In the genomic region with DNA sequence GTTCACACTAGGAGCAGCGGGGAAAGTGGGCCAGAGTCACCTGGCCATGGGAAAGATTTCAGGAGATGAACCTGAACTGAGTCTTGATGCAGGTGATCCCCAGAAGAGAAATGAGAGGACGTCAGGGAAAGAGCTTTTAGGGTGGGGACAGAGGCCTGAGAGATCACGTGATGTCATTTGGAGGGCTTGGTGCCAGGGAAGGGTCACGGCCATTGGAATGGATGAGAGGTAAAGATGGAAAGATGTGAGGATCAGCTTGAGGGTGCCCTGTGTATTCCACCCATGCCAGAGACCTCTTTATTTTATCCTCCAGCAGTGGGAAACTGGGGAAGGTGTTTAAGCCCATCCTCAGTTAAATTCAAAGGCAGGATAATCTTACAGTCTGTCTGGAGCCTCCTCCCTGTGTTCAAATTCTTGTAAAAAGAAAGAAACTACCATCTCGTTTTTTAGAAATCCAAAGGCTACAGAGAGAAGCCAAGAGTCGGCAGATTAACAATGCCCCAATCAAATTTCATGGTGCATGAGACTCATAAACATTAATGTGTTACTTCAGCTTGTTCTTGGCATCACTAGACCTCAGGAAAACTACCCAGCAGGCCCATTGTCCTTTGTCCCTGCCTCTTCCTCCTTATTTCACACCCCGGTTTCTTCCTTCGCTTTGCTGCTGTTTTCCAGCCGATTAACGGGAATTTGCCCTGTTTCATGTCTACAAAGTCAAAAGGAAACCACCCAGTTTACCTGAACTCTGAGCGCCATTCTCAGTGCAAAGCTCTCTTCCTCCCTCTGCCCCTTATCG, we compare ENCODE assay signal across 17 cellular contexts.
DNase-seq lines count a peak whose midpoint lies in the region; ATAC-seq and TF ChIP-seq lines count a peak whose summit lies in the region.
"Had no signal": no experiment of that assay in that cellular context is flagged by ENCODE, and none has a peak within 500 bp of the region (broad histone marks: within the 10 kb centered on the region; RNA-seq: fewer than 3 reads in every experiment).

No MANE protein-coding gene starts in this region.

- H3K27ac Mint-ChIP-seq in activated CD8-positive, alpha-beta memory T cell treated with anti-CD3 and anti-CD28 coated beads, Interleukin-2, amount 10 ng/mL, durations not matched to agents 7 days and 5 days: peak overlapping the region; percentile 56
- peak overlapping the region; percentile 4 for H3K27ac Mint-ChIP-seq in CD4-positive, alpha-beta T cell
- peak overlapping the region; percentile 40 for H3K27ac Mint-ChIP-seq in activated naive CD8-positive, alpha-beta T cell treated with anti-CD3 and anti-CD28 coated beads, Interleukin-2, amount 10 ng/mL, durations not matched to agents 7 days and 5 days
- H3K27ac Mint-ChIP-seq: activated T-cell treated with anti-CD3 and anti-CD28 coated beads, Interleukin-2, amount 50 U/mL, for 72 hours; progenitor cell of endocrine pancreas had no signal

- intact Hi-C loops in CD4-positive, alpha-beta T cell (cut with DNase I, micrococcal nuclease): no loop called here
- intact Hi-C loops in psoas muscle (cut with DNase I): no loop called here

- H3K27ac ChIP-seq in CD4-positive, alpha-beta T cell (ENCODE audit: low read depth, low read length): no peak overlapping the region
- peak overlapping the region; percentile 53 for H3K27ac ChIP-seq in psoas muscle

- WGBS in psoas muscle, 3 donors: 42 to 52% (median 48%) methylated on average over 12 of the region's 12 CpGs

- DNase-seq in activated CD8-positive, alpha-beta memory T cell treated with anti-CD3 and anti-CD28 coated beads, Interleukin-2, amount 10 ng/mL, durations not matched to agents 7 days and 5 days: no peak
- DNase-seq in activated CD8-positive, alpha-beta memory T cell treated with anti-CD3 and anti-CD28 coated beads for 24 hours: no peak
- no peak for DNase-seq in CD4-positive, alpha-beta T cell
- no peak for DNase-seq in activated naive CD8-positive, alpha-beta T cell treated with anti-CD3 and anti-CD28 coated beads, Interleukin-2, amount 10 ng/mL, durations not matched to agents 7 days and 5 days
- DNase-seq in psoas muscle (no peak), GDM1 (lab: John Stamatoyannopoulos, UW) (no peak)
- DNase-seq in stimulated activated CD4-positive, alpha-beta T cell treated with anti-CD3 and anti-CD28 coated beads, Interleukin-4, amount 100 ng/mL, for 24 hours: no peak
- no peak for DNase-seq in stimulated activated CD4-positive, alpha-beta T cell treated with anti-CD3 and anti-CD28 coated beads, Interleukin-2, amount 100 ng/mL, for 24 hours
- DNase-seq: activated T-cell treated with anti-CD3 and anti-CD28 coated beads, Interleukin-2, amount 50 U/mL, for 72 hours; H7; Karpas-422; NCI-H1092; NCI-H524; SHP77; spleen; stimulated activated naive CD4-positive, alpha-beta T cell had no signal

- H3K9me3 ChIP-seq in CD4-positive, alpha-beta T cell (ENCODE audit: control insufficient read depth, low read length): no peaks in the 10 kb centered on the region
- H3K9me3 ChIP-seq in psoas muscle: no peaks in the 10 kb centered on the region
- H3K9me3 ChIP-seq: spleen had no signal

- H3K4me3 Mint-ChIP-seq in activated CD8-positive, alpha-beta memory T cell treated with anti-CD3 and anti-CD28 coated beads, Interleukin-2, amount 10 ng/mL, durations not matched to agents 7 days and 5 days: no peak overlapping the region
- no peak overlapping the region for H3K4me3 Mint-ChIP-seq in CD4-positive, alpha-beta T cell
- H3K4me3 Mint-ChIP-seq in activated naive CD8-positive, alpha-beta T cell treated with anti-CD3 and anti-CD28 coated beads, Interleukin-2, amount 10 ng/mL, durations not matched to agents 7 days and 5 days: no peak overlapping the region

- H3K36me3 ChIP-seq in psoas muscle (ENCODE audit: insufficient read depth in 1 of 2, low read depth in 1 of 2): no peaks in the 10 kb centered on the region
- H3K36me3 ChIP-seq: spleen had no signal

- no peak for ATAC-seq in activated CD8-positive, alpha-beta memory T cell treated with anti-CD3 and anti-CD28 coated beads, Interleukin-2, amount 10 ng/mL, durations not matched to agents 7 days and 5 days
- no peak for ATAC-seq in CD4-positive, alpha-beta T cell (ENCODE audit: poor library complexity)
- ATAC-seq in activated naive CD8-positive, alpha-beta T cell treated with anti-CD3 and anti-CD28 coated beads, Interleukin-2, amount 10 ng/mL, durations not matched to agents 7 days and 5 days (ENCODE audit: low read depth): no peak
- ATAC-seq in psoas muscle: no peak
- ATAC-seq: activated T-cell treated with anti-CD3 and anti-CD28 coated beads, Interleukin-2, amount 50 U/mL, for 72 hours had no signal

- peaks cover 3% of the 10 kb centered on the region for H3K4me1 ChIP-seq in psoas muscle

- POLR2A ChIA-PET in CD4-positive, alpha-beta T cell (lab: Charles Lee): interaction anchor here (0.9 to 1.2 kb wide), 3 partner anchors 8 to 36 kb away, joined by 3 to 4 read pairs (median 4); no protein-coding TSS in a partner anchor
- POLR2A ChIA-PET in activated naive CD8-positive, alpha-beta T cell treated with anti-CD3 and anti-CD28 coated beads, Interleukin-2, amount 10 ng/mL, durations not matched to agents 7 days and 5 days (lab: Charles Lee): no interaction called here

- TF ChIP-seq CTCF in CD4-positive, alpha-beta T cell (IDR thresholded peaks at IDR 0.05): no peak
- TF ChIP-seq CTCF in psoas muscle (IDR thresholded peaks at IDR 0.05): no peak

- H3K4me1 Mint-ChIP-seq in activated CD8-positive, alpha-beta memory T cell treated with anti-CD3 and anti-CD28 coated beads, Interleukin-2, amount 10 ng/mL, durations not matched to agents 7 days and 5 days: peaks cover 85% of the 10 kb centered on the region
- peaks cover 59% of the 10 kb centered on the region for H3K4me1 Mint-ChIP-seq in CD4-positive, alpha-beta T cell (ENCODE audit: low read depth)
- H3K4me1 Mint-ChIP-seq in activated naive CD8-positive, alpha-beta T cell treated with anti-CD3 and anti-CD28 coated beads, Interleukin-2, amount 10 ng/mL, durations not matched to agents 7 days and 5 days: peaks cover 60% of the 10 kb centered on the region

- H3K4me3 ChIP-seq in psoas muscle: no peak overlapping the region

- peaks cover 55% of the 10 kb centered on the region for H3K36me3 Mint-ChIP-seq in activated CD8-positive, alpha-beta memory T cell treated with anti-CD3 and anti-CD28 coated beads, Interleukin-2, amount 10 ng/mL, durations not matched to agents 7 days and 5 days
- peaks cover 9% of the 10 kb centered on the region for H3K36me3 Mint-ChIP-seq in CD4-positive, alpha-beta T cell (ENCODE audit: low read depth)
- H3K36me3 Mint-ChIP-seq in activated naive CD8-positive, alpha-beta T cell treated with anti-CD3 and anti-CD28 coated beads, Interleukin-2, amount 10 ng/mL, durations not matched to agents 7 days and 5 days: peaks cover 49% of the 10 kb centered on the region

- H3K9me3 Mint-ChIP-seq in activated CD8-positive, alpha-beta memory T cell treated with anti-CD3 and anti-CD28 coated beads, Interleukin-2, amount 10 ng/mL, durations not matched to agents 7 days and 5 days (ENCODE audit: low read depth): peaks cover 2% of the 10 kb centered on the region
- H3K9me3 Mint-ChIP-seq in CD4-positive, alpha-beta T cell: no peaks in the 10 kb centered on the region
- peaks cover 3% of the 10 kb centered on the region for H3K9me3 Mint-ChIP-seq in activated naive CD8-positive, alpha-beta T cell treated with anti-CD3 and anti-CD28 coated beads, Interleukin-2, amount 10 ng/mL, durations not matched to agents 7 days and 5 days

- no peaks in the 10 kb centered on the region for H3K27me3 Mint-ChIP-seq in activated CD8-positive, alpha-beta memory T cell treated with anti-CD3 and anti-CD28 coated beads, Interleukin-2, amount 10 ng/mL, durations not matched to agents 7 days and 5 days
- no peaks in the 10 kb centered on the region for H3K27me3 Mint-ChIP-seq in CD4-positive, alpha-beta T cell
- H3K27me3 Mint-ChIP-seq in activated naive CD8-positive, alpha-beta T cell treated with anti-CD3 and anti-CD28 coated beads, Interleukin-2, amount 10 ng/mL, durations not matched to agents 7 days and 5 days: no peaks in the 10 kb centered on the region
- H3K27me3 Mint-ChIP-seq: progenitor cell of endocrine pancreas had no signal

- H3K27me3 ChIP-seq in CD4-positive, alpha-beta T cell (ENCODE audit: control insufficient read depth, insufficient read depth, low read length): no peaks in the 10 kb centered on the region
- H3K27me3 ChIP-seq in psoas muscle (ENCODE audit: insufficient read depth in 3 of 3, low read length in 2 of 3): peaks cover 0 to 3% (median 2%) of the 10 kb centered on the region in 3 donors
- H3K27me3 ChIP-seq: spleen had no signal

- CTCF ChIA-PET in activated CD8-positive, alpha-beta memory T cell treated with anti-CD3 and anti-CD28 coated beads, Interleukin-2, amount 10 ng/mL, durations not matched to agents 7 days and 5 days (lab: Charles Lee): interaction anchor here (0.9 to 4.3 kb wide), 4 partner anchors 8 to 35 kb away, joined by 3 to 26 read pairs (median 4); no protein-coding TSS in a partner anchor
- CTCF ChIA-PET in CD4-positive, alpha-beta T cell (lab: Charles Lee): interaction anchor here (0.5 to 1.7 kb wide), 3 partner anchors 33 to 95 kb away, joined by 3 to 7 read pairs (median 4); partner anchors contain the start of gene LRRC8C

Comparison
In these comparisons a context has a peak if more than half of its experiments do, and no peak if none do; other contexts are left out.
1. H3K27ac Mint-ChIP-seq: peak in every context shown above with its lines; median percentile 56 in activated CD8-positive, alpha-beta memory T cell treated with anti-CD3 and anti-CD28 coated beads, Interleukin-2, amount 10 ng/mL, durations not matched to agents 7 days and 5 days; 40 in activated naive CD8-positive, alpha-beta T cell treated with anti-CD3 and anti-CD28 coated beads, Interleukin-2, amount 10 ng/mL, durations not matched to agents 7 days and 5 days; 4 in CD4-positive, alpha-beta T cell.